ENCODE assay signal across 8 cellular contexts in genomic region chr5:50501510-50502209, GRCh38.
DNase-seq lines count a peak whose midpoint lies in the region; ATAC-seq and TF ChIP-seq lines count a peak whose summit lies in the region.

No MANE protein-coding gene starts in this region.

- H3K9me3 Mint-ChIP-seq in memory B cell: peaks cover 4% of the 10 kb centered on the region

- DNase-seq in memory B cell (ENCODE audit: low spot score in 2 of 2): peak in 1 of 2 donors; percentile 39
- DNase-seq in middle frontal gyrus (ENCODE audit: extremely low spot score, low spot score): no peak
- DNase-seq in foreskin keratinocyte: no peak
- no peak for DNase-seq in OCI-M2 (lab: John Stamatoyannopoulos, UW; ENCODE audit: unreplicated experiment)
- DNase-seq in head of caudate nucleus: no peak

- H2AFZ ChIP-seq in Loucy (ENCODE audit: low read length): peak overlapping the region; percentile 73; the same call in 1 of the 2 replicates

- peak overlapping the region; percentile 80 for H3K4me2 ChIP-seq in Loucy (ENCODE audit: low read depth, low read length, poor library complexity, severe bottlenecking)

- peaks cover 7% of the 10 kb centered on the region for H3K4me1 Mint-ChIP-seq in memory B cell

- no peaks in the 10 kb centered on the region for H3F3A ChIP-seq in Loucy (ENCODE audit: low read depth)

- no peak overlapping the region for H3K27ac ChIP-seq in foreskin keratinocyte

- no peaks in the 10 kb centered on the region; the same call in 1 of the 2 replicates for H3K9me3 ChIP-seq in Loucy (ENCODE audit: insufficient read depth, low read depth, low read length)

- H3K79me2 ChIP-seq in Loucy (ENCODE audit: insufficient read depth, low read length): no peaks in the 10 kb centered on the region

- intact Hi-C loops in head of caudate nucleus (cut with DNase I): no loop called here

- peak overlapping the region; percentile 66 for H3K9ac ChIP-seq in Loucy (ENCODE audit: low read depth, low read length, poor library complexity, severe bottlenecking)

- H3K36me3 ChIP-seq in Loucy (ENCODE audit: insufficient read depth, low read length): no peaks in the 10 kb centered on the region

- ATAC-seq in GM18519 (IDR thresholded peaks at IDR 0.05; ENCODE audit: low FRiP score, unreplicated experiment) (peak; percentile 98), HG02571 (IDR thresholded peaks at IDR 0.05; ENCODE audit: unreplicated experiment) (peak; percentile 93), memory B cell (ENCODE audit: low read depth) (peak; percentile 95), foreskin keratinocyte (no peak)

- H4K20me1 ChIP-seq in Loucy (ENCODE audit: insufficient read depth, low read length, poor library complexity, severe bottlenecking): no peaks in the 10 kb centered on the region

- H3K27me3 Mint-ChIP-seq in memory B cell: no peaks in the 10 kb centered on the region

- peaks cover 30% of the 10 kb centered on the region for H3K4me1 ChIP-seq in Loucy (ENCODE audit: insufficient read depth, low read length, poor library complexity, severe bottlenecking)
- no peaks in the 10 kb centered on the region for H3K4me1 ChIP-seq in foreskin keratinocyte

- peak overlapping the region; percentile 60 for H3K4me3 ChIP-seq in Loucy (ENCODE audit: low read length, poor library complexity, severe bottlenecking)

- H3K27me3 ChIP-seq in Loucy (ENCODE audit: insufficient read depth, low read length, poor library complexity, severe bottlenecking) (no peaks in the 10 kb centered on the region), foreskin keratinocyte (no peaks in the 10 kb centered on the region)

- H3K4me3 Mint-ChIP-seq in memory B cell: peak overlapping the region; percentile 62

- H3K36me3 Mint-ChIP-seq in memory B cell: peaks cover 5% of the 10 kb centered on the region

- TF ChIP-seq CTCF in Loucy (conservative IDR thresholded peaks at IDR 0.05; ENCODE audit: low read length): no peak
- TF ChIP-seq CTCF in foreskin keratinocyte (conservative IDR thresholded peaks at IDR 0.05): no peak

- peak overlapping the region; percentile 89 for H3K27ac Mint-ChIP-seq in memory B cell

- no peaks in the 10 kb centered on the region for H3K9me2 ChIP-seq in Loucy (replicated peaks; ENCODE audit: low read depth, low read length)
